In genomic region chr2:157509755-157510154, GRCh38 we compare ENCODE assay signal across 17 cellular contexts.
A peak's percentile ranks its signal among the peaks of the same experiment; 100 is the strongest.
DNase-seq lines count a peak whose midpoint lies in the region; ATAC-seq, FAIRE-seq and TF ChIP-seq lines count a peak whose summit lies in the region.
"Had no signal": no experiment of that assay in that cellular context is flagged by ENCODE, and none has a peak within 500 bp of the region (broad histone marks: within the 10 kb centered on the region; RNA-seq: fewer than 3 reads in every experiment).

No MANE protein-coding gene starts in this region.

- TF ChIP-seq POLR2A in GM12892 (IDR thresholded peaks at IDR 0.05; ENCODE audit: low read depth, low read length) = no peak

- H3K4me3 ChIP-seq in AG04450 (ENCODE audit: low read depth, low read length) = no peak overlapping the region
- H3K4me3 ChIP-seq: BLaER1, colonic mucosa had no signal

- no peak overlapping the region for H3K27ac ChIP-seq in AG04450 (ENCODE audit: low read depth, low read length)
- H3K27ac ChIP-seq: BLaER1 had no signal

- H3K9me3 ChIP-seq in AG04450 (ENCODE audit: control insufficient read depth, insufficient read depth, low read length) = no peaks in the 10 kb centered on the region
- H3K9me3 ChIP-seq: colonic mucosa had no signal

- CTCF ChIA-PET in AG04450 (lab: Charles Lee) = interaction anchor here (0.7 to 1.7 kb wide), 4 partner anchors 15 to 1245 kb away, joined by 3 to 4 read pairs (median 4); no protein-coding TSS in a partner anchor

- POLR2A ChIA-PET in AG04450 (lab: Yijun Ruan, JAX) = no interaction called here

- peak; percentile 21 for FAIRE-seq in frontal cortex (lab: Jason Lieb, UNC)
- FAIRE-seq in GM12892 (lab: Jason Lieb, UNC) = no peak
- FAIRE-seq: astrocyte had no signal

- DNase-seq in AG04450 (ENCODE audit: low read depth, low spot score) (no peak), DMS53 (lab: John Stamatoyannopoulos, UW) (peak; percentile 35), NCI-H748 treated with DMSO at 0.1 percent for 48 hours (lab: John Stamatoyannopoulos, UW) (peak; percentile 56), frontal cortex (ENCODE audit: low spot score in 2 of 2) (peak in 1 of 2 donors; percentile 14), GM12892 (ENCODE audit: insufficient read length) (no peak), cortex of kidney (lab: John Stamatoyannopoulos, UW) (no peak)
- DNase-seq: activated CD4-positive, CD25-positive, alpha-beta regulatory T cell treated with anti-CD3 and anti-CD28 coated beads, Interleukin-2, amount 50 U/mL, for 72 hours; activated CD8-positive, alpha-beta memory T cell treated with anti-CD3 and anti-CD28 coated beads, Interleukin-2, amount 50 U/mL, for 48 hours; activated naive CD4-positive, alpha-beta T cell treated with Interleukin-2 at 50 U/mL for 16 hours; colonic mucosa; EL; GOT3; NCI-H1048; NCI-H446 had no signal

- TF ChIP-seq CTCF in AG04450 (IDR thresholded peaks at IDR 0.05; ENCODE audit: low read depth, low read length) = 0 out of 2 replicates have a peak, but pooled peaks have one; percentile 10

- no peaks in the 10 kb centered on the region for H3K27me3 ChIP-seq in AG04450 (ENCODE audit: control insufficient read depth, insufficient read depth, low read length)
- H3K27me3 ChIP-seq: BLaER1, colonic mucosa had no signal

- no peak for ATAC-seq in HG03135 (IDR thresholded peaks at IDR 0.05; ENCODE audit: unreplicated experiment)

Comparison
In these comparisons a context has a peak if more than half of its experiments do, and no peak if none do; other contexts are left out.
1. DNase-seq: peak in DMS53 (single experiment) and NCI-H748 treated with DMSO at 0.1 percent for 48 hours (single experiment); none in AG04450 (single experiment), GM12892 (single experiment) and cortex of kidney (single experiment).